Comparison of ENCODE assay signal across 30 cellular contexts in genomic region chr1:41530411-41530810, GRCh38. TPM values are rescaled to one million over a fixed set of nuclear protein-coding genes. Genes with fewer than 3 reads are reported as not detected.
DNase-seq lines count a peak whose midpoint lies in the region; ATAC-seq and TF ChIP-seq lines count a peak whose summit lies in the region.
"Had no signal": no experiment of that assay in that cellular context is flagged by ENCODE, and none has a peak within 500 bp of the region (broad histone marks: within the 10 kb centered on the region; RNA-seq: fewer than 3 reads in every experiment).

No MANE protein-coding gene starts in this region.

- no peaks in the 10 kb centered on the region for H3K36me3 Mint-ChIP-seq in chondrocyte (ENCODE audit: low read depth)

- no peaks in the 10 kb centered on the region for H3K4me1 ChIP-seq in osteoblast (ENCODE audit: insufficient read depth, low read length)
- no peaks in the 10 kb centered on the region for H3K4me1 ChIP-seq in upper lobe of right lung
- H3K4me1 ChIP-seq: psoas muscle, SJSA1, transverse colon had no signal

- no peaks in the 10 kb centered on the region for H3K79me2 ChIP-seq in osteoblast (ENCODE audit: insufficient read depth, low read length)

- H3K27me3 ChIP-seq in osteoblast (ENCODE audit: insufficient read depth, low read length) = no peaks in the 10 kb centered on the region
- H3K27me3 ChIP-seq in upper lobe of right lung = no peaks in the 10 kb centered on the region
- H3K27me3 ChIP-seq: BLaER1 treated with 17β-estradiol and CSF1 and Interleukin-3, amounts not matched to agents 10 nM and 100 nM; SJSA1; transverse colon had no signal

- H3K36me3 ChIP-seq in osteoblast (ENCODE audit: insufficient read depth, low read length) = no peaks in the 10 kb centered on the region
- no peaks in the 10 kb centered on the region for H3K36me3 ChIP-seq in upper lobe of right lung
- H3K36me3 ChIP-seq: transverse colon had no signal

- no peak for ATAC-seq in left cardiac atrium
- ATAC-seq in upper lobe of right lung = no peak
- no peak for ATAC-seq in GM19328 (IDR thresholded peaks at IDR 0.05; ENCODE audit: unreplicated experiment)
- ATAC-seq: activated CD8-positive, alpha-beta T cell treated with anti-CD3 and anti-CD28 coated beads, Interleukin-2, amount 10 ng/mL, durations not matched to agents 7 days and 5 days; psoas muscle; stimulated activated naive CD8-positive, alpha-beta T cell treated with anti-CD3 and anti-CD28 coated beads, Interleukin-15, amount 100 ng/mL, for 72 hours had no signal

- TF ChIP-seq CTCF in chondrocyte (IDR thresholded peaks at IDR 0.05) (no peak), osteoblast (IDR thresholded peaks at IDR 0.05; ENCODE audit: extremely low read depth, low read depth, low read length) (no peak), upper lobe of right lung (IDR thresholded peaks at IDR 0.05) (no peak)

- intact Hi-C loops in cardiac septum (cut with DNase I) (no loop called here), left cardiac atrium (cut with DNase I) (no loop called here), upper lobe of right lung (cut with DNase I) (no loop called here)

- H2AFZ ChIP-seq in osteoblast (ENCODE audit: low read length) = no peak overlapping the region

- H3K4me2 ChIP-seq in osteoblast (ENCODE audit: insufficient read depth, low read length) = no peak overlapping the region
- H3K4me2 ChIP-seq: BLaER1 treated with 17β-estradiol and CSF1 and Interleukin-3, amounts not matched to agents 10 nM and 100 nM had no signal

- H3K27me3 Mint-ChIP-seq in chondrocyte (ENCODE audit: low read depth) = peaks cover 8% of the 10 kb centered on the region
- H3K27me3 Mint-ChIP-seq: naive B cell; stimulated activated naive CD8-positive, alpha-beta T cell treated with anti-CD3 and anti-CD28 coated beads, Interleukin-15, amount 100 ng/mL, for 72 hours had no signal

- no peak overlapping the region for H3K4me3 Mint-ChIP-seq in chondrocyte (ENCODE audit: unreplicated experiment)
- H3K4me3 Mint-ChIP-seq: activated CD8-positive, alpha-beta T cell treated with anti-CD3 and anti-CD28 coated beads, Interleukin-2, amount 10 ng/mL, durations not matched to agents 7 days and 5 days; naive B cell; stimulated activated naive CD8-positive, alpha-beta T cell treated with anti-CD3 and anti-CD28 coated beads, Interleukin-15, amount 100 ng/mL, for 72 hours had no signal

- H4K20me1 ChIP-seq in osteoblast (ENCODE audit: insufficient read depth, low read length) = peaks cover 15% of the 10 kb centered on the region

- peak; percentile 26 for DNase-seq in cardiac septum (ENCODE audit: low spot score)
- DNase-seq in left cardiac atrium = no peak
- DNase-seq in chondrocyte (ENCODE audit: low spot score) = peak; percentile 63
- DNase-seq in osteoblast (ENCODE audit: insufficient read length, low spot score, missing footprints) = peak; percentile 37
- peak; percentile 26 for DNase-seq in upper lobe of right lung
- DNase-seq in glomerular visceral epithelial cell (ENCODE audit: extremely low spot score) = no peak
- DNase-seq: activated CD8-positive, alpha-beta T cell treated with anti-CD3 and anti-CD28 coated beads, Interleukin-2, amount 10 ng/mL, durations not matched to agents 7 days and 5 days; activated T-cell treated with anti-CD3 and anti-CD28 coated beads for 4 hours; amygdala; DMS53; effector CD4-positive, alpha-beta T cell; H7; midbrain; naive B cell; NCI-H1092 treated with DMSO at 0.1 percent for 48 hours; NCI-H1694 treated with DMSO at 0.1 percent for 48 hours; NCI-H2171; nucleus accumbens; psoas muscle; stimulated activated naive CD8-positive, alpha-beta T cell treated with anti-CD3 and anti-CD28 coated beads, Interleukin-15, amount 100 ng/mL, for 72 hours; T-helper 9 cell; transverse colon had no signal

- H3K4me1 Mint-ChIP-seq in chondrocyte (ENCODE audit: low read depth) = no peaks in the 10 kb centered on the region
- H3K4me1 Mint-ChIP-seq: stimulated activated naive CD8-positive, alpha-beta T cell treated with anti-CD3 and anti-CD28 coated beads, Interleukin-15, amount 100 ng/mL, for 72 hours had no signal

- no peaks in the 10 kb centered on the region for H3K9me3 ChIP-seq in osteoblast (ENCODE audit: low read depth, low read length)
- no peaks in the 10 kb centered on the region for H3K9me3 ChIP-seq in upper lobe of right lung
- H3K9me3 ChIP-seq: psoas muscle, SJSA1, transverse colon had no signal

- H3K4me3 ChIP-seq in osteoblast (ENCODE audit: insufficient read depth, low read length) (no peak overlapping the region), upper lobe of right lung (no peak overlapping the region)
- H3K4me3 ChIP-seq: BLaER1 treated with 17β-estradiol and CSF1 and Interleukin-3, amounts not matched to agents 10 nM and 100 nM; psoas muscle; SJSA1; transverse colon had no signal

- no peaks in the 10 kb centered on the region for H3K9me3 Mint-ChIP-seq in chondrocyte (ENCODE audit: low read depth)

- no peak overlapping the region for H3K27ac Mint-ChIP-seq in chondrocyte (ENCODE audit: unreplicated experiment)

- H3K27ac ChIP-seq in osteoblast (ENCODE audit: low read depth, low read length) (no peak overlapping the region), upper lobe of right lung (no peak overlapping the region)
- H3K27ac ChIP-seq: BLaER1 treated with 17β-estradiol and CSF1 and Interleukin-3, amounts not matched to agents 10 nM and 100 nM; psoas muscle; SJSA1; transverse colon had no signal

RNA-seq across cellular contexts. Expression of gene EDN2, which starts 45.9 kb away (rescaled TPM):
- total RNA-seq in cardiac septum = 1.1 TPM
- 1 to 10 TPM in 1 of 2 donors, under 1 TPM in 1; 0.18 to 1.2 TPM for total RNA-seq in left cardiac atrium
- total RNA-seq in chondrocyte = 0.38 to 4.2 TPM (median 0.80 TPM) in 3 replicates
- total RNA-seq in osteoblast = not detected in 2 replicates
- not detected for total RNA-seq in upper lobe of right lung
- total RNA-seq: activated CD8-positive, alpha-beta T cell treated with anti-CD3 and anti-CD28 coated beads, Interleukin-2, amount 10 ng/mL, durations not matched to agents 7 days and 5 days; HT1080; liver; NCI-H460; psoas muscle; RPMI7951; skeletal muscle tissue had no signal

Comparison
In these comparisons a context has a peak if more than half of its experiments do, and no peak if none do; other contexts are left out.
1. DNase-seq: peak in cardiac septum (single experiment), chondrocyte (single experiment), osteoblast (single experiment) and upper lobe of right lung (single experiment); none in left cardiac atrium (single experiment) and glomerular visceral epithelial cell (single experiment).